14 cellular contexts compared by ENCODE assay signal in the genomic region with DNA sequence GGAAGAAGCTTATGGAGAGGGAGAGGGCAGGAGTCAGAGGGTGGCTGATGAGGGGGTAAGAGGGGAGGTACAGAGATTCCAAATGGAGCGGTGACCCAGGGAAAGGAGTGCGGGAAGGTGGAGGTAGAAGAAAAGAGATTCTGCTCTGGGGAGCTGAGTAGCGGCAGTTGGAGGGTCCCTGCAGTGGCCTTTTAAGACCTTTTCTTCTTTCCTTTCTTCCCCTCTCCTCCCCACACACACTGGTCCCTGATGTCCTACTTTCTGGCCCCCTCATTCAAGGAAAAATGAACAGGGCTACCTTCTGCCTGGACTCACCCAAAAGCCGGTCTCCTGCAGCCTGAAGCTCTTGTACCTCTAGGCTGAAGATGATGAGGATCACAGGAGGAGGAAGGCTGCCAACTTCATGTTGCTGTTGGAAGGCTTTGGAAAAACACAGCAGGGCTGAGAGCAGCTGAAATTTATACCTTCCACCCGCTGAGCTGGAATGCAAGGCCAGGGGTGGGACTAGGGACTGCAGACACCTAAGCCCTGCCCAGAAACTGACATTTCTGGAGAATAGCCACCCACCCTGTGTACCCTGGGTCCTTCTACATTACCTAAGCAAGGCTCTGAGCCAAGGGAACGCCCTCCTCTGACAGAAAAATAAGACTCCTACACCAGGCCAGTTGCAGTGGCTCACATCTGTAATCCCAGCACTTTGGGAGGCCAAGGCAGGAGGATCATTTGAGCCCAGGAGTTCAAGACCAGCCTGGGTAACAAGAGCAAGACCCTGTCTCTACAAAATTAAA. TPM values are rescaled to one million over a fixed set of nuclear protein-coding genes. Genes with fewer than 3 reads are reported as not detected.
DNase-seq lines count a peak whose midpoint lies in the region; ATAC-seq and TF ChIP-seq lines count a peak whose summit lies in the region.
"Had no signal": no experiment of that assay in that cellular context is flagged by ENCODE, and none has a peak within 500 bp of the region (broad histone marks: within the 10 kb centered on the region; RNA-seq: fewer than 3 reads in every experiment).

No MANE protein-coding gene starts in this region.

- no peak for ATAC-seq in HG03108 (IDR thresholded peaks at IDR 0.05; ENCODE audit: unreplicated experiment)
- ATAC-seq in HG03196 (IDR thresholded peaks at IDR 0.05; ENCODE audit: unreplicated experiment), result no peak

- DNase-seq in NCI-H2171 treated with DMSO at 0.1 percent for 48 hours (lab: John Stamatoyannopoulos, UW) (peak; percentile 26), NCI-H2171 (lab: John Stamatoyannopoulos, UW) (no peak), adrenal gland (peak in 6 of 7 donors; percentile 68 to 89 (median 84)), islet precursor cell (peak; percentile 68), head of caudate nucleus (no peak), NCI-H774 (lab: John Stamatoyannopoulos, UW) (no peak)
- DNase-seq: activated T-cell treated with anti-CD3 and anti-CD28 coated beads, Interleukin-2, amount 50 U/mL, for 48 hours; left ventricle myocardium inferior; NCI-H2227 treated with DMSO at 0.1 percent for 48 hours; T-helper 2 cell had no signal

- no peak for TF ChIP-seq CTCF in adrenal gland (IDR thresholded peaks at IDR 0.05)

- intact Hi-C loops in adrenal gland (cut with DNase I) (no loop called here), head of caudate nucleus (cut with DNase I) (no loop called here)

- peak overlapping the region in 1 of 4 donors; percentile 37 for H3K4me3 ChIP-seq in adrenal gland
- H3K4me3 ChIP-seq: left ventricle myocardium inferior had no signal

- H3K36me3 ChIP-seq in adrenal gland (replicated peaks in 1 of 2), result no peaks in the 10 kb centered on the region
- H3K36me3 ChIP-seq: left ventricle myocardium inferior had no signal

- H3K9me3 ChIP-seq in adrenal gland (replicated peaks in 1 of 3), result no peaks in the 10 kb centered on the region

- 63 to 87% (median 72%) methylated on average over 5 to 6 of the region's 6 CpGs for whole genome bisulfite sequencing in adrenal gland, 4 donors

- no peaks in the 10 kb centered on the region for H3K27me3 ChIP-seq in adrenal gland

- peak in 1 of 2 donors; percentile 51 for TF ChIP-seq POLR2A in adrenal gland (IDR thresholded peaks at IDR 0.05)

- H3K4me1 ChIP-seq in adrenal gland (replicated peaks in 1 of 2), result peaks cover 0 to under 1% of the 10 kb centered on the region in 2 donors
- H3K4me1 ChIP-seq: left ventricle myocardium inferior had no signal

- peak overlapping the region in 3 of 5 donors; percentile 8 to 63 (median 40) for H3K27ac ChIP-seq in adrenal gland
- H3K27ac ChIP-seq: 22Rv1, HL-60, left ventricle myocardium inferior had no signal

RNA-seq across cellular contexts. Expression of a gene that starts 9.4 kb away (rescaled TPM):
- total RNA-seq in adrenal gland, result 10 to 100 TPM; 18.8 to 30.3 (median 25.0) TPM
- 10 to 100 TPM; 14.3 to 22.8 (median 15.4) TPM for polyA plus RNA-seq in adrenal gland

Comparison
In these comparisons a context has a peak if more than half of its experiments do, and no peak if none do; other contexts are left out.
1. DNase-seq: peak in NCI-H2171 treated with DMSO at 0.1 percent for 48 hours (single experiment), adrenal gland (6 of 7) and islet precursor cell (single experiment); none in NCI-H2171 (single experiment), head of caudate nucleus (0 of 42) and NCI-H774 (single experiment).